Comparison of ENCODE assay signal across 1 cellular context in the genomic region with DNA sequence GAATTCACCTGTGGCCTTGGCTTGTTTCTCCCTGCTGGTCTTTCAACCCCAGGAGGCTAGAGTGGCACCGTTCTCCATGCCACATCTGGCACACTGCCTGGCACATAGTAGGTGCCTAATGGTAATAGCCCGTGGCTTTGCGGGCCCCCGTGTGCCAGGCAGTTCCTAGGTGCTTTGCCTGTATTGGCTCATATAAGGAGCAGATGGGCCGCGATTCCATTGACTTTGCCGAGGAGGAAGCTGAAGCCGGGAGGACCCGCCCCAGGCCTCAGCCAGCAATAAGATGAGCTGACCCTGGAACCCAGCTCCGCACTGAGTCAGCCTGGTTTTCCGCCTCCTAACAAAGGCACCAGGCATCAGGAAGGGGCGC.
TF ChIP-seq lines count a peak whose summit lies in the region.

No MANE protein-coding gene starts in this region.

TF ChIP-seq in GM23338, 12 proteins besides CTCF, POLR2A, EP300 and RAD21 (continued from another document):
- TF ChIP-seq, protein P1, sequence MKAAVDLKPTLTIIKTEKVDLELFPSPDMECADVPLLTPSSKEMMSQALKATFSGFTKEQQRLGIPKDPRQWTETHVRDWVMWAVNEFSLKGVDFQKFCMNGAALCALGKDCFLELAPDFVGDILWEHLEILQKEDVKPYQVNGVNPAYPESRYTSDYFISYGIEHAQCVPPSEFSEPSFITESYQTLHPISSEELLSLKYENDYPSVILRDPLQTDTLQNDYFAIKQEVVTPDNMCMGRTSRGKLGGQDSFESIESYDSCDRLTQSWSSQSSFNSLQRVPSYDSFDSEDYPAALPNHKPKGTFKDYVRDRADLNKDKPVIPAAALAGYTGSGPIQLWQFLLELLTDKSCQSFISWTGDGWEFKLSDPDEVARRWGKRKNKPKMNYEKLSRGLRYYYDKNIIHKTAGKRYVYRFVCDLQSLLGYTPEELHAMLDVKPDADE (IDR thresholded peaks at IDR 0.05), result no peak
